In genomic region chr20:23456416-23456815, GRCh38 we compare ENCODE assay signal across 1 cellular context.
TF ChIP-seq lines count a peak whose summit lies in the region.

No MANE protein-coding gene starts in this region.

TF ChIP-seq in WTC11, 78 proteins besides CTCF, POLR2A, EP300 and RAD21 (continued from another document):
- TF ChIP-seq, protein P1, sequence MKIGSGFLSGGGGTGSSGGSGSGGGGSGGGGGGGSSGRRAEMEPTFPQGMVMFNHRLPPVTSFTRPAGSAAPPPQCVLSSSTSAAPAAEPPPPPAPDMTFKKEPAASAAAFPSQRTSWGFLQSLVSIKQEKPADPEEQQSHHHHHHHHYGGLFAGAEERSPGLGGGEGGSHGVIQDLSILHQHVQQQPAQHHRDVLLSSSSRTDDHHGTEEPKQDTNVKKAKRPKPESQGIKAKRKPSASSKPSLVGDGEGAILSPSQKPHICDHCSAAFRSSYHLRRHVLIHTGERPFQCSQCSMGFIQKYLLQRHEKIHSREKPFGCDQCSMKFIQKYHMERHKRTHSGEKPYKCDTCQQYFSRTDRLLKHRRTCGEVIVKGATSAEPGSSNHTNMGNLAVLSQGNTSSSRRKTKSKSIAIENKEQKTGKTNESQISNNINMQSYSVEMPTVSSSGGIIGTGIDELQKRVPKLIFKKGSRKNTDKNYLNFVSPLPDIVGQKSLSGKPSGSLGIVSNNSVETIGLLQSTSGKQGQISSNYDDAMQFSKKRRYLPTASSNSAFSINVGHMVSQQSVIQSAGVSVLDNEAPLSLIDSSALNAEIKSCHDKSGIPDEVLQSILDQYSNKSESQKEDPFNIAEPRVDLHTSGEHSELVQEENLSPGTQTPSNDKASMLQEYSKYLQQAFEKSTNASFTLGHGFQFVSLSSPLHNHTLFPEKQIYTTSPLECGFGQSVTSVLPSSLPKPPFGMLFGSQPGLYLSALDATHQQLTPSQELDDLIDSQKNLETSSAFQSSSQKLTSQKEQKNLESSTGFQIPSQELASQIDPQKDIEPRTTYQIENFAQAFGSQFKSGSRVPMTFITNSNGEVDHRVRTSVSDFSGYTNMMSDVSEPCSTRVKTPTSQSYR (CRISPR knock-in tag; IDR thresholded peaks at IDR 0.05): no peak
- TF ChIP-seq HMGA2 (CRISPR knock-in tag; IDR thresholded peaks at IDR 0.05) (no peak), SOX15 (CRISPR knock-in tag; IDR thresholded peaks at IDR 0.05) (no peak), ETV6 (CRISPR knock-in tag; IDR thresholded peaks at IDR 0.05) (no peak), OVOL2 (CRISPR knock-in tag; IDR thresholded peaks at IDR 0.05; ENCODE audit: borderline replicate concordance) (no peak), ZNF423 (CRISPR knock-in tag; IDR thresholded peaks at IDR 0.05) (no peak), RORB (CRISPR knock-in tag; IDR thresholded peaks at IDR 0.05) (no peak), KAT7 (CRISPR knock-in tag; IDR thresholded peaks at IDR 0.05; ENCODE audit: borderline replicate concordance) (no peak), ESRRA (CRISPR knock-in tag; IDR thresholded peaks at IDR 0.05; ENCODE audit: borderline replicate concordance) (no peak)
- TF ChIP-seq, protein P2, sequence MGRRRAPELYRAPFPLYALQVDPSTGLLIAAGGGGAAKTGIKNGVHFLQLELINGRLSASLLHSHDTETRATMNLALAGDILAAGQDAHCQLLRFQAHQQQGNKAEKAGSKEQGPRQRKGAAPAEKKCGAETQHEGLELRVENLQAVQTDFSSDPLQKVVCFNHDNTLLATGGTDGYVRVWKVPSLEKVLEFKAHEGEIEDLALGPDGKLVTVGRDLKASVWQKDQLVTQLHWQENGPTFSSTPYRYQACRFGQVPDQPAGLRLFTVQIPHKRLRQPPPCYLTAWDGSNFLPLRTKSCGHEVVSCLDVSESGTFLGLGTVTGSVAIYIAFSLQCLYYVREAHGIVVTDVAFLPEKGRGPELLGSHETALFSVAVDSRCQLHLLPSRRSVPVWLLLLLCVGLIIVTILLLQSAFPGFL (CRISPR knock-in tag; IDR thresholded peaks at IDR 0.05; ENCODE audit: borderline replicate concordance): no peak
TF ChIP-seq in WTC11: peak in this region for 0.
